Comparison of ENCODE assay signal across 1 cellular context in the genomic region with DNA sequence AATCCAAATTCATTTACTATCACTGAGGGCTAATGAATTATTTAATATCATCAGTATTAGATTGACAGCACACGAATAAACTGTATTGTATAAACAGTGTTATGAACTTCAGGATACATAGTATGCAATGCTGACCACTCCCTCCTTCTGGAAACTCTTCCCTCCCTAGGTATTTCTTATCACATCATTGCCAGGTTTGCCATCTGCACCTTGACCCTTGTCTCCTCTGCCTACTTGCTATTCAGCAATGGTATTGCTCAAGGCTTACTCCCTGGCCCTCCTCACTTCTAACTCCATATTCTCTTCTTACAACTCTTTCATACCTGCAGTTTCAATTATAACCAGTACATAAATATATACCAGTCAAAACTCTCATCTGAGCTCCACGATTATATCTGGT.
TF ChIP-seq lines count a peak whose summit lies in the region.

No MANE protein-coding gene starts in this region.

TF ChIP-seq in GM12878, 131 proteins besides CTCF, POLR2A, EP300 and RAD21 (continued from another document):
- TF ChIP-seq, protein P1, sequence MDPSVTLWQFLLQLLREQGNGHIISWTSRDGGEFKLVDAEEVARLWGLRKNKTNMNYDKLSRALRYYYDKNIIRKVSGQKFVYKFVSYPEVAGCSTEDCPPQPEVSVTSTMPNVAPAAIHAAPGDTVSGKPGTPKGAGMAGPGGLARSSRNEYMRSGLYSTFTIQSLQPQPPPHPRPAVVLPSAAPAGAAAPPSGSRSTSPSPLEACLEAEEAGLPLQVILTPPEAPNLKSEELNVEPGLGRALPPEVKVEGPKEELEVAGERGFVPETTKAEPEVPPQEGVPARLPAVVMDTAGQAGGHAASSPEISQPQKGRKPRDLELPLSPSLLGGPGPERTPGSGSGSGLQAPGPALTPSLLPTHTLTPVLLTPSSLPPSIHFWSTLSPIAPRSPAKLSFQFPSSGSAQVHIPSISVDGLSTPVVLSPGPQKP (IDR thresholded peaks at IDR 0.05; ENCODE audit: low read depth, low read length): no peak
- TF ChIP-seq NFYA (IDR thresholded peaks at IDR 0.05; ENCODE audit: borderline replicate concordance, low read depth, low read length) (no peak), ZSCAN29 (IDR thresholded peaks at IDR 0.05) (no peak), JUND (IDR thresholded peaks at IDR 0.05; ENCODE audit: low read depth, low read length) (no peak), SIX5 (IDR thresholded peaks at IDR 0.05; ENCODE audit: low read depth, low read length, severe bottlenecking) (no peak)
- TF ChIP-seq, protein P2, sequence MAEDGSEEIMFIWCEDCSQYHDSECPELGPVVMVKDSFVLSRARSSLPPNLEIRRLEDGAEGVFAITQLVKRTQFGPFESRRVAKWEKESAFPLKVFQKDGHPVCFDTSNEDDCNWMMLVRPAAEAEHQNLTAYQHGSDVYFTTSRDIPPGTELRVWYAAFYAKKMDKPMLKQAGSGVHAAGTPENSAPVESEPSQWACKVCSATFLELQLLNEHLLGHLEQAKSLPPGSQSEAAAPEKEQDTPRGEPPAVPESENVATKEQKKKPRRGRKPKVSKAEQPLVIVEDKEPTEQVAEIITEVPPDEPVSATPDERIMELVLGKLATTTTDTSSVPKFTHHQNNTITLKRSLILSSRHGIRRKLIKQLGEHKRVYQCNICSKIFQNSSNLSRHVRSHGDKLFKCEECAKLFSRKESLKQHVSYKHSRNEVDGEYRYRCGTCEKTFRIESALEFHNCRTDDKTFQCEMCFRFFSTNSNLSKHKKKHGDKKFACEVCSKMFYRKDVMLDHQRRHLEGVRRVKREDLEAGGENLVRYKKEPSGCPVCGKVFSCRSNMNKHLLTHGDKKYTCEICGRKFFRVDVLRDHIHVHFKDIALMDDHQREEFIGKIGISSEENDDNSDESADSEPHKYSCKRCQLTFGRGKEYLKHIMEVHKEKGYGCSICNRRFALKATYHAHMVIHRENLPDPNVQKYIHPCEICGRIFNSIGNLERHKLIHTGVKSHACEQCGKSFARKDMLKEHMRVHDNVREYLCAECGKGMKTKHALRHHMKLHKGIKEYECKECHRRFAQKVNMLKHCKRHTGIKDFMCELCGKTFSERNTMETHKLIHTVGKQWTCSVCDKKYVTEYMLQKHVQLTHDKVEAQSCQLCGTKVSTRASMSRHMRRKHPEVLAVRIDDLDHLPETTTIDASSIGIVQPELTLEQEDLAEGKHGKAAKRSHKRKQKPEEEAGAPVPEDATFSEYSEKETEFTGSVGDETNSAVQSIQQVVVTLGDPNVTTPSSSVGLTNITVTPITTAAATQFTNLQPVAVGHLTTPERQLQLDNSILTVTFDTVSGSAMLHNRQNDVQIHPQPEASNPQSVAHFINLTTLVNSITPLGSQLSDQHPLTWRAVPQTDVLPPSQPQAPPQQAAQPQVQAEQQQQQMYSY (CRISPR knock-in tag; IDR thresholded peaks at IDR 0.05): no peak
- TF ChIP-seq, protein P3, sequence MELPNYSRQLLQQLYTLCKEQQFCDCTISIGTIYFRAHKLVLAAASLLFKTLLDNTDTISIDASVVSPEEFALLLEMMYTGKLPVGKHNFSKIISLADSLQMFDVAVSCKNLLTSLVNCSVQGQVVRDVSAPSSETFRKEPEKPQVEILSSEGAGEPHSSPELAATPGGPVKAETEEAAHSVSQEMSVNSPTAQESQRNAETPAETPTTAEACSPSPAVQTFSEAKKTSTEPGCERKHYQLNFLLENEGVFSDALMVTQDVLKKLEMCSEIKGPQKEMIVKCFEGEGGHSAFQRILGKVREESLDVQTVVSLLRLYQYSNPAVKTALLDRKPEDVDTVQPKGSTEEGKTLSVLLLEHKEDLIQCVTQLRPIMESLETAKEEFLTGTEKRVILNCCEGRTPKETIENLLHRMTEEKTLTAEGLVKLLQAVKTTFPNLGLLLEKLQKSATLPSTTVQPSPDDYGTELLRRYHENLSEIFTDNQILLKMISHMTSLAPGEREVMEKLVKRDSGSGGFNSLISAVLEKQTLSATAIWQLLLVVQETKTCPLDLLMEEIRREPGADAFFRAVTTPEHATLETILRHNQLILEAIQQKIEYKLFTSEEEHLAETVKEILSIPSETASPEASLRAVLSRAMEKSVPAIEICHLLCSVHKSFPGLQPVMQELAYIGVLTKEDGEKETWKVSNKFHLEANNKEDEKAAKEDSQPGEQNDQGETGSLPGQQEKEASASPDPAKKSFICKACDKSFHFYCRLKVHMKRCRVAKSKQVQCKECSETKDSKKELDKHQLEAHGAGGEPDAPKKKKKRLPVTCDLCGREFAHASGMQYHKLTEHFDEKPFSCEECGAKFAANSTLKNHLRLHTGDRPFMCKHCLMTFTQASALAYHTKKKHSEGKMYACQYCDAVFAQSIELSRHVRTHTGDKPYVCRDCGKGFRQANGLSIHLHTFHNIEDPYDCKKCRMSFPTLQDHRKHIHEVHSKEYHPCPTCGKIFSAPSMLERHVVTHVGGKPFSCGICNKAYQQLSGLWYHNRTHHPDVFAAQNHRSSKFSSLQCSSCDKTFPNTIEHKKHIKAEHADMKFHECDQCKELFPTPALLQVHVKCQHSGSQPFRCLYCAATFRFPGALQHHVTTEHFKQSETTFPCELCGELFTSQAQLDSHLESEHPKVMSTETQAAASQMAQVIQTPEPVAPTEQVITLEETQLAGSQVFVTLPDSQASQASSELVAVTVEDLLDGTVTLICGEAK (IDR thresholded peaks at IDR 0.05; ENCODE audit: borderline replicate concordance): no peak
TF ChIP-seq in GM12878: peak in this region for 0.
